In the genomic region with DNA sequence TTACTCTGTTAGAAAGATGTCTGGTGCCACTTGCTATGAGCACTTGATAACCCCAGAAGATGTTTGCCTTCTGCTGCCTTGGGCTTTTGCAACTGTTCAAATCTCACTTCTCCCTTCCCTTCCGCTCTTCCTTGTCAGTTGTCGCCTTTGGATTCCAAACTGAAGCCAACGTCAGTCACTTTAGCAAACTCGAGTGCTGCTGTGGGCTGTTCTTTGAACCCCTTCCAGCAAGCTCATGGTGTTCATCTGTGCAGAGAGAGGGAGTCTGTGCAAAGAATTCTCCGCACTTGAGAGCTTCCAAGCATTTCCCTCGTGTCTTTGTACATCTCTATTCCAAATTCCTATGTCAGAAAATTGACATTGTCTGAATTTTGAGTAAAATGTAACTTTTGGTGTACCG, we compare ENCODE assay signal across 21 cellular contexts.
"Had no signal": no experiment of that assay in that cellular context is flagged by ENCODE, and none has a peak within 500 bp of the region (broad histone marks: within the 10 kb centered on the region; RNA-seq: fewer than 3 reads in every experiment).

No MANE protein-coding gene starts in this region.

- H3K4me3 ChIP-seq: left lung, pancreas, sigmoid colon, spleen, tibial artery had no signal

- H3K27ac Mint-ChIP-seq: activated naive CD8-positive, alpha-beta T cell treated with anti-CD3 and anti-CD28 coated beads for 36 hours; activated T-helper 2 cell treated with anti-CD3 and anti-CD28 coated beads, Interferon-gamma antibody, Interleukin-2, Interleukin-4, amounts not matched to agents 10 μg/mL and 5 μg/mL and 100 μg/mL, durations not matched to agents 14 hours and 24 hours and 36 hours; mesothelial cell of epicardium; natural killer cell treated with Interleukin-12 subunit alpha and Interleukin-12 subunit beta and Interleukin-15 and Interleukin-18, amount 100 ng/mL, for 72 hours had no signal

- H3K27ac ChIP-seq: epithelial cell of prostate, left lung, pancreas, sigmoid colon, spleen, tibial artery had no signal

- H3K4me3 Mint-ChIP-seq: activated naive CD8-positive, alpha-beta T cell treated with anti-CD3 and anti-CD28 coated beads for 36 hours; activated T-cell treated with anti-CD3 and anti-CD28 coated beads, Interleukin-2, amount 50 U/mL, for 4 hours; mesothelial cell of epicardium; natural killer cell treated with Interleukin-12 subunit alpha and Interleukin-12 subunit beta and Interleukin-15 and Interleukin-18, amount 100 ng/mL, for 72 hours had no signal

- H3K27me3 Mint-ChIP-seq: activated naive CD8-positive, alpha-beta T cell treated with anti-CD3 and anti-CD28 coated beads for 36 hours; natural killer cell treated with Interleukin-12 subunit alpha and Interleukin-12 subunit beta and Interleukin-15 and Interleukin-18, amount 100 ng/mL, for 72 hours had no signal

- ATAC-seq: activated T-cell treated with anti-CD3 and anti-CD28 coated beads, Interleukin-2, amount 50 U/mL, for 4 hours; left lung; natural killer cell treated with Interleukin-12 subunit alpha and Interleukin-12 subunit beta and Interleukin-15 and Interleukin-18, amount 100 ng/mL, for 72 hours; pancreas had no signal

- H3K36me3 ChIP-seq: left lung, pancreas, sigmoid colon, spleen, tibial artery had no signal

- H3K9me3 ChIP-seq: pancreas, sigmoid colon, tibial artery had no signal

- H3K36me3 Mint-ChIP-seq: activated naive CD8-positive, alpha-beta T cell treated with anti-CD3 and anti-CD28 coated beads for 36 hours; mesothelial cell of epicardium had no signal

- H3K4me1 Mint-ChIP-seq: activated naive CD8-positive, alpha-beta T cell treated with anti-CD3 and anti-CD28 coated beads for 36 hours; mesothelial cell of epicardium had no signal

- H3K27me3 ChIP-seq: left lung, pancreas, sigmoid colon, spleen, tibial artery had no signal

- DNase-seq: activated CD4-positive, alpha-beta T cell treated with anti-CD3 and anti-CD28 coated beads, Interleukin-2, amount 50 U/mL, for 4 hours; activated CD8-positive, alpha-beta memory T cell treated with anti-CD3 and anti-CD28 coated beads for 24 hours; activated CD8-positive, alpha-beta memory T cell treated with anti-CD3 and anti-CD28 coated beads, Interleukin-2, amount 50 U/mL, for 4 hours; activated naive CD4-positive, alpha-beta T cell treated with Interleukin-2 at 50 U/mL for 16 hours; activated naive CD8-positive, alpha-beta T cell treated with anti-CD3 and anti-CD28 coated beads for 36 hours; activated T-cell treated with anti-CD3 and anti-CD28 coated beads, Interleukin-2, amount 50 U/mL, for 4 hours; cortex of kidney; kidney; left lung; mammary epithelial cell; pancreas; sigmoid colon; spleen; stimulated activated CD4-positive, alpha-beta T cell treated with anti-CD3 and anti-CD28 coated beads, Interleukin-4, amount 100 ng/mL, for 1 hour; stimulated activated naive CD4-positive, alpha-beta T cell treated with Interleukin-2 at 50 U/mL for 16 hours; T-helper 9 cell; tibial artery had no signal

- H3K4me1 ChIP-seq: left lung, pancreas, sigmoid colon, spleen, tibial artery had no signal
